In genomic region chr10:36277459-36277858, GRCh38 we compare ENCODE assay signal across 27 cellular contexts.
"Had no signal": no experiment of that assay in that cellular context is flagged by ENCODE, and none has a peak within 500 bp of the region (broad histone marks: within the 10 kb centered on the region; RNA-seq: fewer than 3 reads in every experiment).

No MANE protein-coding gene starts in this region.

- ATAC-seq: naive thymus-derived CD8-positive, alpha-beta T cell; natural killer cell treated with Interleukin-12 subunit alpha and Interleukin-12 subunit beta and Interleukin-15 and Interleukin-18, amount 100 ng/mL, for 72 hours; psoas muscle; right cardiac atrium; right lobe of liver; stimulated activated effector memory CD8-positive, alpha-beta T cell treated with anti-CD3 and anti-CD28 coated beads, Interleukin-12 subunit alpha, Interleukin-12 subunit beta, amount 100 ng/mL, for 72 hours; stimulated activated naive B cell treated with anti-CD40 and anti-IgM and Interleukin-4, amounts not matched to agents 10 μg/mL and 1 μg/mL and 100 μg/mL, for 72 hours had no signal

- H3K4me3 Mint-ChIP-seq: naive thymus-derived CD8-positive, alpha-beta T cell; natural killer cell treated with Interleukin-12 subunit alpha and Interleukin-12 subunit beta and Interleukin-15 and Interleukin-18, amount 100 ng/mL, for 72 hours; neural progenitor cell; stimulated activated effector memory CD8-positive, alpha-beta T cell treated with anti-CD3 and anti-CD28 coated beads, Interleukin-12 subunit alpha, Interleukin-12 subunit beta, amount 100 ng/mL, for 72 hours; stimulated activated naive B cell treated with anti-CD40 and anti-IgM and Interleukin-4, amounts not matched to agents 10 μg/mL and 1 μg/mL and 100 μg/mL, for 72 hours; stimulated activated naive CD8-positive, alpha-beta T cell treated with anti-CD3 and anti-CD28 coated beads, Interleukin-15, Interleukin-2, amounts not matched to agents 100 ng/mL and 50 ng/mL, for 24 hours had no signal

- H3K36me3 Mint-ChIP-seq: naive thymus-derived CD8-positive, alpha-beta T cell; neural progenitor cell; stimulated activated effector memory CD8-positive, alpha-beta T cell treated with anti-CD3 and anti-CD28 coated beads, Interleukin-12 subunit alpha, Interleukin-12 subunit beta, amount 100 ng/mL, for 72 hours; stimulated activated naive B cell treated with anti-CD40 and anti-IgM and Interleukin-4, amounts not matched to agents 10 μg/mL and 1 μg/mL and 100 μg/mL, for 72 hours had no signal

- H3K36me3 ChIP-seq: neural progenitor cell, ovary, right lobe of liver, sigmoid colon, stomach, thoracic aorta, thyroid gland, tibial nerve, upper lobe of left lung, vagina had no signal

- DNase-seq: naive thymus-derived CD8-positive, alpha-beta T cell; occipital lobe; ovary; posterior cingulate gyrus; psoas muscle; right cardiac atrium; right lobe of liver; sigmoid colon; small intestine; stimulated activated CD4-positive, alpha-beta T cell treated with anti-CD3 and anti-CD28 coated beads, Interleukin-15, amount 100 ng/mL, for 24 hours; stimulated activated CD4-positive, alpha-beta T cell treated with anti-CD3 and anti-CD28 coated beads, Interleukin-2, amount 100 ng/mL, for 24 hours; stimulated activated CD4-positive, alpha-beta T cell treated with anti-CD3 and anti-CD28 coated beads, Interleukin-2, amount 100 ng/mL, for 48 hours; stimulated activated CD4-positive, alpha-beta T cell treated with anti-CD3 and anti-CD28 coated beads, Interleukin-4, amount 100 ng/mL, for 24 hours; stimulated activated naive B cell treated with anti-CD40 and anti-IgM and Interleukin-4, amounts not matched to agents 10 μg/mL and 1 μg/mL and 100 μg/mL, for 72 hours; stimulated activated naive CD4-positive, alpha-beta T cell treated with Interleukin-2 at 50 U/mL for 16 hours; stomach; thyroid gland; upper lobe of left lung had no signal

- H3K79me2 ChIP-seq: parathyroid adenoma had no signal

- H3K4me1 Mint-ChIP-seq: naive thymus-derived CD8-positive, alpha-beta T cell; stimulated activated effector memory CD8-positive, alpha-beta T cell treated with anti-CD3 and anti-CD28 coated beads, Interleukin-12 subunit alpha, Interleukin-12 subunit beta, amount 100 ng/mL, for 72 hours; stimulated activated naive B cell treated with anti-CD40 and anti-IgM and Interleukin-4, amounts not matched to agents 10 μg/mL and 1 μg/mL and 100 μg/mL, for 72 hours had no signal

- H3K9ac ChIP-seq: neural progenitor cell, parathyroid adenoma had no signal

- H3K27me3 ChIP-seq: neural progenitor cell, ovary, right lobe of liver, sigmoid colon, stomach, thyroid gland, tibial nerve, upper lobe of left lung, vagina had no signal

- H3K4me3 ChIP-seq: neural progenitor cell, ovary, psoas muscle, right lobe of liver, sigmoid colon, stomach, thoracic aorta, thyroid gland, tibial nerve, upper lobe of left lung, vagina had no signal

- H3K27ac ChIP-seq: neural progenitor cell, ovary, parathyroid adenoma, psoas muscle, right lobe of liver, sigmoid colon, stomach, thoracic aorta, thyroid gland, tibial nerve, upper lobe of left lung, vagina had no signal

- H2AFZ ChIP-seq: parathyroid adenoma had no signal

- H3K4me2 ChIP-seq: neural progenitor cell had no signal

- H3K9me3 ChIP-seq: ovary, right lobe of liver, sigmoid colon, stomach, thoracic aorta, thyroid gland, tibial nerve, upper lobe of left lung, vagina had no signal

- H3K27ac Mint-ChIP-seq: naive thymus-derived CD8-positive, alpha-beta T cell; natural killer cell treated with Interleukin-12 subunit alpha and Interleukin-12 subunit beta and Interleukin-15 and Interleukin-18, amount 100 ng/mL, for 72 hours; neural progenitor cell; progenitor cell of endocrine pancreas; stimulated activated effector memory CD8-positive, alpha-beta T cell treated with anti-CD3 and anti-CD28 coated beads, Interleukin-12 subunit alpha, Interleukin-12 subunit beta, amount 100 ng/mL, for 72 hours; stimulated activated naive B cell treated with anti-CD40 and anti-IgM and Interleukin-4, amounts not matched to agents 10 μg/mL and 1 μg/mL and 100 μg/mL, for 72 hours; stimulated activated naive CD8-positive, alpha-beta T cell treated with anti-CD3 and anti-CD28 coated beads, Interleukin-15, Interleukin-2, amounts not matched to agents 100 ng/mL and 50 ng/mL, for 24 hours had no signal

- H3K4me1 ChIP-seq: parathyroid adenoma, psoas muscle, right lobe of liver, stomach, thyroid gland, upper lobe of left lung, vagina had no signal

- H3K27me3 Mint-ChIP-seq: naive thymus-derived CD8-positive, alpha-beta T cell; natural killer cell treated with Interleukin-12 subunit alpha and Interleukin-12 subunit beta and Interleukin-15 and Interleukin-18, amount 100 ng/mL, for 72 hours; progenitor cell of endocrine pancreas; stimulated activated naive B cell treated with anti-CD40 and anti-IgM and Interleukin-4, amounts not matched to agents 10 μg/mL and 1 μg/mL and 100 μg/mL, for 72 hours; stimulated activated naive CD8-positive, alpha-beta T cell treated with anti-CD3 and anti-CD28 coated beads, Interleukin-15, Interleukin-2, amounts not matched to agents 100 ng/mL and 50 ng/mL, for 24 hours had no signal
